12 cellular contexts compared by ENCODE assay signal in the genomic region with DNA sequence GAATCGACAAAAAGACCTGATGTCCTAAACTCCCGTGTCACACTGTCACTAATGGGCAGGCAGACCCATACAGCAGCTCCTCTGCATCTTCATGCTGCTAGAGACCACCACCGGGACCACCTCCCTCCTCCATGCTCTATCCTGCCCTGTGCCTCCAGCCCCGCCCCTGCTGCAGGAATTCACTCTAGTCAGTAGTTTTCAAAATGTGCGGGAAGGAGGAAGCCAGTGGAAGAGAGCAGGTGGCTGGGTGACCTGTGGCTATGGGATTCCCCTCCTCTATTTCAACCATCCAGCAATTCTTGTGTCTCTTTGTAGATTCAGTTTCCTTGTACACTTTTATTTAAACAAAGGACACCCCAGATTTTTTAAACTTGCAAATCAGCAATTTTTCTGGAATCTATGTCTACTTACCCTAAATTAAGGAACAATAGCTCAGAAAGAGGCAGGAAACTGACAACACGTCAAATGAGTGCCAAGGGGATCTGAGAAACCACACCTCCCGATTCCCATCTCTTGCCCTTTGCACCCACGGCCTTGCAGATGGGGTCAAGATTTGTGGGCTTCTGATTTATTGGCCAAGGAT. TPM values are rescaled to one million over a fixed set of nuclear protein-coding genes. Genes with fewer than 3 reads are reported as not detected.
A peak's percentile ranks its signal among the peaks of the same experiment; 100 is the strongest.
DNase-seq lines count a peak whose midpoint lies in the region; ATAC-seq and TF ChIP-seq lines count a peak whose summit lies in the region.
"Had no signal": no experiment of that assay in that cellular context is flagged by ENCODE, and none has a peak within 500 bp of the region (broad histone marks: within the 10 kb centered on the region; RNA-seq: fewer than 3 reads in every experiment).

No MANE protein-coding gene starts in this region.

- no peak overlapping the region for H2AFZ ChIP-seq in PC-3 (ENCODE audit: low read length)

- intact Hi-C loops in PC-3 (cut with micrococcal nuclease) = no loop called here
- intact Hi-C loops in esophagus squamous epithelium (cut with DNase I) = no loop called here

- ATAC-seq in PC-3 = no peak
- no peak for ATAC-seq in HG03565 (IDR thresholded peaks at IDR 0.05; ENCODE audit: unreplicated experiment)

- H3K9me2 ChIP-seq in PC-3 (replicated peaks; ENCODE audit: low read length) = no peaks in the 10 kb centered on the region

- H3K27me3 ChIP-seq in PC-3 (ENCODE audit: low read length) (no peaks in the 10 kb centered on the region), esophagus squamous epithelium (no peaks in the 10 kb centered on the region)

- POLR2A ChIA-PET in PC-3 (lab: Charles Lee; ENCODE audit: unreplicated experiment) = interaction anchor here (0.7 kb wide), 1 partner anchor 1798 kb away, joined by 3 read pairs; no protein-coding TSS in a partner anchor

- no peak overlapping the region for H3K9ac ChIP-seq in PC-3 (ENCODE audit: low read length)

- CTCF ChIA-PET in PC-3 (lab: Charles Lee) = interaction anchor here (0.5 to 0.8 kb wide), 2 partner anchors 84 to 398 kb away, joined by 3 to 5 read pairs; no protein-coding TSS in a partner anchor

- 37 to 39% methylated on average over 8 of the region's 8 CpGs for WGBS in esophagus squamous epithelium, 2 donors

- peak overlapping the region; percentile 50; the same call in 1 of the 2 replicates for H3K4me2 ChIP-seq in PC-3 (ENCODE audit: low read length)

- H3K27ac ChIP-seq in PC-3 (ENCODE audit: low read length) = peak overlapping the region; percentile 31
- peak overlapping the region; percentile 47 to 82 (median 66) for H3K27ac ChIP-seq in esophagus squamous epithelium
- peak overlapping the region in 13 of 21 experiments; percentile 11 to 77 (median 45) for H3K27ac ChIP-seq in skin epidermis

- H3K4me1 ChIP-seq in PC-3 (ENCODE audit: insufficient read depth, low read length) (peaks cover 33% of the 10 kb centered on the region), esophagus squamous epithelium (peaks cover 18 to 77% (median 55%) of the 10 kb centered on the region in 3 donors)

- no peaks in the 10 kb centered on the region for H3K9me3 ChIP-seq in PC-3 (ENCODE audit: low read length)
- no peaks in the 10 kb centered on the region for H3K9me3 ChIP-seq in esophagus squamous epithelium

- H3F3A ChIP-seq in PC-3 (ENCODE audit: low read length, unreplicated experiment) = peaks cover 4% of the 10 kb centered on the region

- no peak for TF ChIP-seq POLR2A in esophagus squamous epithelium (IDR thresholded peaks at IDR 0.05)

- no TSS peak for BruUV-seq in PC-3 (replicated peaks; lab: Mats Ljungman, UMichigan)

- peak; percentile 3 for DNase-seq in GF-D8 (lab: John Stamatoyannopoulos, UW)
- no peak for DNase-seq in PC-3
- DNase-seq in esophagus squamous epithelium (lab: John Stamatoyannopoulos, UW) = no peak
- no peak for DNase-seq in NK-92 treated with Interleukin-12 subunit alpha and Interleukin-12 subunit beta, amount 100 ng/mL, for 24 hours (lab: John Stamatoyannopoulos, UW)
- DNase-seq in DMS 273 treated with DMSO at 0.1 percent for 48 hours (lab: John Stamatoyannopoulos, UW) = no peak
- DNase-seq in activated naive CD4-positive, alpha-beta T cell (lab: John Stamatoyannopoulos, UW) = no peak
- DNase-seq: activated CD4-positive, CD25-positive, alpha-beta regulatory T cell; Karpas-422; mammary epithelial cell had no signal

- no peaks in the 10 kb centered on the region for H4K20me1 ChIP-seq in PC-3 (ENCODE audit: low read length)

- H3K4me3 ChIP-seq in PC-3 (ENCODE audit: low read length) (no peak overlapping the region), esophagus squamous epithelium (no peak overlapping the region), skin epidermis (no peak overlapping the region)

- TF ChIP-seq CTCF in PC-3 (conservative IDR thresholded peaks at IDR 0.05; ENCODE audit: low read depth, low read length) (no peak), esophagus squamous epithelium (IDR thresholded peaks at IDR 0.05) (no peak)

- no peaks in the 10 kb centered on the region for H3K36me3 ChIP-seq in PC-3 (ENCODE audit: low read depth, low read length)
- no peaks in the 10 kb centered on the region for H3K36me3 ChIP-seq in esophagus squamous epithelium

- no peaks in the 10 kb centered on the region for H3K79me2 ChIP-seq in PC-3 (ENCODE audit: low read length)

RNA-seq across cellular contexts. Expression of a gene that starts 20.4 kb away (rescaled TPM):
- total RNA-seq in PC-3 (2014; rRNA removed) (not detected in 2 replicates), esophagus squamous epithelium (under 1 TPM in 2 of 4 donors, not detected in 2; 0.76 TPM)
- total RNA-seq: OCI-LY7 had no signal
